15 cellular contexts compared by ENCODE assay signal in the genomic region with DNA sequence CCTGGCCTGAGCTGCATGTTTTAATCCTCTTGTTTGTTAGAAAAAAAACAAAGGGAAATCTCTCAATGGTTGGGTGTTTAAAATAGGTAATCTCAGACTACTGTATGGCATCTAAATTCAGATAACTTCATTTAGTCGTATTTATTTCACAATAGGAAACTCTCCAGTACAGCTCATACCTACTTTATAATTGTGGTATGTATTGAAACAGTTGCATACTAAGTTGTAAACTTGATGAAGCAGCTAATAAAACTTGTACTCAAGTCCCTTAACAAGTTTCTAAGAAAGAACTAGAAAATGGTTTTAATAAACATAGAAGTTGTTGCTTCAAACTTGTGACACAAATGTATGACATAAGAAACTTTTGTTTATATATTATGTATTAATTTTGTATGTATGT.
DNase-seq lines count a peak whose midpoint lies in the region; ATAC-seq, FAIRE-seq and TF ChIP-seq lines count a peak whose summit lies in the region.
"Had no signal": no experiment of that assay in that cellular context is flagged by ENCODE, and none has a peak within 500 bp of the region (broad histone marks: within the 10 kb centered on the region; RNA-seq: fewer than 3 reads in every experiment).

No MANE protein-coding gene starts in this region.

- ATAC-seq in gastroesophageal sphincter (no peak), gastrocnemius medialis (no peak), HG02610 (IDR thresholded peaks at IDR 0.05; ENCODE audit: unreplicated experiment) (no peak)
- ATAC-seq: HCT116 had no signal

- no peaks in the 10 kb centered on the region for H3K36me3 ChIP-seq in adipocyte (ENCODE audit: control insufficient read depth, insufficient read depth, low read length, severe bottlenecking)
- H3K36me3 ChIP-seq in gastroesophageal sphincter = no peaks in the 10 kb centered on the region
- H3K36me3 ChIP-seq in gastrocnemius medialis = no peaks in the 10 kb centered on the region

- H3K27me3 ChIP-seq in adipocyte (replicated peaks; ENCODE audit: control insufficient read depth, insufficient read depth, low read length) = no peaks in the 10 kb centered on the region
- no peaks in the 10 kb centered on the region for H3K27me3 ChIP-seq in gastroesophageal sphincter
- H3K27me3 ChIP-seq in gastrocnemius medialis = no peaks in the 10 kb centered on the region
- H3K27me3 ChIP-seq in dorsolateral prefrontal cortex = no peaks in the 10 kb centered on the region

- TF ChIP-seq EP300 in gastroesophageal sphincter (IDR thresholded peaks at IDR 0.05) = no peak

- intact Hi-C loops in gastrocnemius medialis (cut with DNase I; ENCODE audit: low total_unique reads) = no loop called here
- intact Hi-C loops in dorsolateral prefrontal cortex (cut with DNase I) = no loop called here

- H3K4me1 ChIP-seq in adipocyte (ENCODE audit: control insufficient read depth, insufficient read depth, low read length) (peaks cover 59% of the 10 kb centered on the region), gastroesophageal sphincter (peaks cover 0 to 36% (median 10%) of the 10 kb centered on the region in 3 donors), gastrocnemius medialis (peaks cover 46 to 61% of the 10 kb centered on the region in 2 donors)

- in situ Hi-C loops in gastrocnemius medialis (cut with MboI; ENCODE audit: low sequenced_read_pairs in 4 of 4) = no loop called here

- H3K27ac ChIP-seq in gastroesophageal sphincter = peak overlapping the region; percentile 71 to 87 (median 76)
- H3K27ac ChIP-seq in gastrocnemius medialis = peak overlapping the region; percentile 50 to 75 (median 62)
- H3K27ac ChIP-seq in dorsolateral prefrontal cortex = no peak overlapping the region
- H3K27ac ChIP-seq: KMS-11 had no signal

- no peak for TF ChIP-seq CTCF in D721Med (IDR thresholded peaks at IDR 0.05; ENCODE audit: insufficient read depth, missing control alignments)
- TF ChIP-seq CTCF in gastroesophageal sphincter (IDR thresholded peaks at IDR 0.05) = no peak
- no peak for TF ChIP-seq CTCF in gastrocnemius medialis (IDR thresholded peaks at IDR 0.05 in 4 of 5, conservative IDR thresholded peaks at IDR 0.05 in 1 of 5)
- no peak for TF ChIP-seq CTCF in dorsolateral prefrontal cortex (IDR thresholded peaks at IDR 0.05 in 54 of 56, conservative IDR thresholded peaks at IDR 0.05 in 2 of 56; ENCODE audit: low read depth in 1 of 56, partially characterized antibody in 56 of 56)

- 47 to 64% methylated on average over 1 of the region's 1 CpG for WGBS in gastroesophageal sphincter (ENCODE audit: low coverage in 1 of 2), 2 donors

- H3K9ac ChIP-seq in adipocyte (ENCODE audit: low read length) = peak overlapping the region; percentile 40
- H3K9ac ChIP-seq: KMS-11 had no signal

- TF ChIP-seq POLR2A in gastroesophageal sphincter (IDR thresholded peaks at IDR 0.05) (no peak), gastrocnemius medialis (IDR thresholded peaks at IDR 0.05) (no peak)

- FAIRE-seq in D721Med (lab: Jason Lieb, UNC) = peak; percentile 6

- no peak overlapping the region for H3K4me3 ChIP-seq in adipocyte (ENCODE audit: low read length)
- H3K4me3 ChIP-seq in gastroesophageal sphincter = no peak overlapping the region
- H3K4me3 ChIP-seq in gastrocnemius medialis = no peak overlapping the region
- no peak overlapping the region for H3K4me3 ChIP-seq in dorsolateral prefrontal cortex

- H3K9me3 ChIP-seq in adipocyte (ENCODE audit: control insufficient read depth, low read length) = no peaks in the 10 kb centered on the region
- no peaks in the 10 kb centered on the region for H3K9me3 ChIP-seq in gastroesophageal sphincter
- no peaks in the 10 kb centered on the region for H3K9me3 ChIP-seq in gastrocnemius medialis

- no peak for DNase-seq in D721Med (ENCODE audit: insufficient read length, low spot score)
- DNase-seq in adipocyte (ENCODE audit: low read depth) = no peak
- DNase-seq in gastrocnemius medialis = no peak
- DNase-seq in dorsolateral prefrontal cortex = no peak
- no peak for DNase-seq in NAMALWA (ENCODE audit: low spot score)
- DNase-seq in retina = no peak
- DNase-seq: AML-193, COR-L47, NCI-H1092, NCI-H510A treated with DMSO at 0.1 percent for 48 hours, NCI-H82 had no signal

Comparison
In these comparisons a context has a peak if more than half of its experiments do, and no peak if none do; other contexts are left out.
1. H3K27ac ChIP-seq: peak in gastroesophageal sphincter (4 of 4) and gastrocnemius medialis (4 of 4); none in dorsolateral prefrontal cortex (0 of 59).